21 cellular contexts compared by ENCODE assay signal in the genomic region with DNA sequence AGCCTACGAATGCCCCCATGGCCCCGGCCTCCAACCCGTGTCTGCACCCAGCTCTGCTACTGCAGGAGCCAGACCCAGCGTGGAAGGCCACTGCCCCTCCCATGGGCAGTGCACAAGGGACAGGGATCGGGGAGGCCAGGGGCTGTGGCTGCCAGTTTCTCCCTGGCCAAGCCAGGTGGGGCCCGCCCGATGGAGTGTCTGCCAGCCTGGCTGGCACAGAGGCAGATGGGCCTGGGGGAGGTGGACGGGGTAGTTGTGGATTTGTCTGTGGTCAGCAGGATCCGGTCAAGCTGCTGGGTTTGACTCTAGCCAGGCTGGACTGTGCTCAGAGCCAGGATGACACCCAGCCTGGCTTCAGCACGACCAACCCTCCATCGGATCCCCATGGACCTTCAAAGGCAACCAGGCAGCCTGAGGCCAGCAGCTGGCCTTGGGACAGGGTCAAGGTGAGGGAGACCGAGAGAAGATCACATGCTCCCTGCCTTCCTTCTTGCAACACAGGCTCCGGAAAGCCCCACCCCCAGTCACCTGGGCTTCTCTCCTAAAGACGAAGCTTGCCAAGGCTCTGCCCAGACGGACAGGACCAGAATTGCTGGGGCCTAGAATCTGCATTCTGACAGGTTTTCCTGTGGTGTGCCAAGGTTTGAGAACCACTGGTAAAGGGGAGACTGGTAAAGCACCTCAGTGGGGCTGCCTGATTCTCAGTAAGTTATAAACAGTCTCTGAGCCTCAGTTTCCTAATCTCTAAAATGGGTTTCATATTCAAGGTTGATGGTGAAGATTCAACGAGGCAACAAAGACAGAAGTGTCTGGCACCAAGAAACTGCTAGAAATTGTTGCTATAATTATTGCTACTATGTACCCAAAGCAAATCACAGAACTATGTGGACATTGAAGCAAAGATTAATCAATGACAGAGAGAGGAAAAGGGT.
DNase-seq lines count a peak whose midpoint lies in the region; TF ChIP-seq lines count a peak whose summit lies in the region.
"Had no signal": no experiment of that assay in that cellular context is flagged by ENCODE, and none has a peak within 500 bp of the region (broad histone marks: within the 10 kb centered on the region; RNA-seq: fewer than 3 reads in every experiment).

No MANE protein-coding gene starts in this region.

- TF ChIP-seq CTCF in Calu3 (IDR thresholded peaks at IDR 0.05; ENCODE audit: unreplicated experiment) (no peak), adrenal gland (IDR thresholded peaks at IDR 0.05) (no peak)

- peaks cover 28% of the 10 kb centered on the region for H3K4me1 Mint-ChIP-seq in Calu3 (ENCODE audit: low read depth, unreplicated experiment)
- H3K4me1 Mint-ChIP-seq: CD14-positive monocyte had no signal

- H3K4me3 ChIP-seq in adrenal gland (no peak overlapping the region), esophagus (ENCODE audit: low read depth in 1 of 2, low read length in 2 of 2) (no peak overlapping the region)
- H3K4me3 ChIP-seq: SK-N-MC had no signal

- intact Hi-C loops in Calu3 (cut with micrococcal nuclease; ENCODE audit: unreplicated experiment) (no loop called here), adrenal gland (cut with DNase I) (no loop called here)

- CTCF ChIA-PET in Calu3 (lab: Charles Lee), result no interaction called here

- H3K9me3 Mint-ChIP-seq in Calu3 (ENCODE audit: low read depth, unreplicated experiment), result no peaks in the 10 kb centered on the region
- H3K9me3 Mint-ChIP-seq: CD14-positive monocyte had no signal

- H3K27ac Mint-ChIP-seq in Calu3 (ENCODE audit: unreplicated experiment), result no peak overlapping the region
- H3K27ac Mint-ChIP-seq: CD14-positive monocyte had no signal

- H3K27me3 ChIP-seq in adrenal gland (no peaks in the 10 kb centered on the region), esophagus (ENCODE audit: control insufficient read depth in 1 of 2, insufficient read depth in 2 of 2, low read length in 2 of 2) (no peaks in the 10 kb centered on the region)

- no peak overlapping the region for H3K4me3 Mint-ChIP-seq in Calu3 (ENCODE audit: low read depth, unreplicated experiment)
- H3K4me3 Mint-ChIP-seq: CD14-positive monocyte had no signal

- 47 to 68% (median 57%) methylated on average over 12 to 16 of the region's 16 CpGs for WGBS in adrenal gland, 4 donors
- WGBS in esophagus, 2 donors, result 67 to 73% methylated on average over 16 of the region's 16 CpGs

- H3K27me3 Mint-ChIP-seq in Calu3 (ENCODE audit: unreplicated experiment), result no peaks in the 10 kb centered on the region

- peak; percentile 22 for DNase-seq in Calu3
- DNase-seq in adrenal gland, result peak in 5 of 7 donors; percentile 32 to 56 (median 35)
- peak; percentile 18 for DNase-seq in myocyte (ENCODE audit: low read depth)
- no peak for DNase-seq in pons (ENCODE audit: low spot score)
- DNase-seq in medulla oblongata (ENCODE audit: extremely low spot score), result no peak
- no peak for DNase-seq in ecto neural progenitor cell (ENCODE audit: low spot score)
- no peak for DNase-seq in NOMO-1 treated with DMSO at 0.1 percent for 48 hours (lab: John Stamatoyannopoulos, UW; ENCODE audit: unreplicated experiment)
- DNase-seq: ACHN, DMS 273 treated with DMSO at 0.1 percent for 48 hours, DND-41, HCEC 1CT, KG1, NCI-H1436, NCI-H1930, NCI-H2171, NCI-H446, NCI-H69, SHP77 had no signal

- H3K36me3 Mint-ChIP-seq in Calu3 (ENCODE audit: insufficient read depth, unreplicated experiment), result no peaks in the 10 kb centered on the region
- H3K36me3 Mint-ChIP-seq: CD14-positive monocyte had no signal

- no peaks in the 10 kb centered on the region for H3K36me3 ChIP-seq in adrenal gland (replicated peaks in 1 of 2)
- no peaks in the 10 kb centered on the region for H3K36me3 ChIP-seq in esophagus (ENCODE audit: control insufficient read depth in 2 of 2, insufficient read depth in 2 of 2, low read length in 1 of 2)

- H3K4me1 ChIP-seq in adrenal gland (replicated peaks in 1 of 2), result no peaks in the 10 kb centered on the region
- peaks cover 7 to 32% of the 10 kb centered on the region in 2 donors for H3K4me1 ChIP-seq in esophagus (ENCODE audit: control insufficient read depth in 2 of 2, insufficient read depth in 2 of 2, low read length in 1 of 2)

- BruUV-seq in Calu3 (replicated peaks; lab: Mats Ljungman, UMichigan), result no TSS peak

- no peak overlapping the region for H3K27ac ChIP-seq in adrenal gland
- peak overlapping the region; percentile 41 to 73 for H3K27ac ChIP-seq in esophagus (ENCODE audit: low read depth in 2 of 2, low read length in 1 of 2)
- H3K27ac ChIP-seq: SK-N-MC had no signal

- TF ChIP-seq POLR2A in adrenal gland (IDR thresholded peaks at IDR 0.05), result no peak

- H3K9me3 ChIP-seq in adrenal gland (replicated peaks in 1 of 3), result no peaks in the 10 kb centered on the region
- no peaks in the 10 kb centered on the region for H3K9me3 ChIP-seq in esophagus (ENCODE audit: control insufficient read depth in 2 of 2, insufficient read depth in 1 of 2, low read depth in 1 of 2, low read length in 1 of 2)

Comparison
In these comparisons a context has a peak if more than half of its experiments do, and no peak if none do; other contexts are left out.
1. DNase-seq: peak in Calu3 (single experiment), adrenal gland (5 of 7) and myocyte (single experiment); none in pons (single experiment), medulla oblongata (single experiment), ecto neural progenitor cell (single experiment) and NOMO-1 treated with DMSO at 0.1 percent for 48 hours (single experiment).
2. H3K27ac ChIP-seq: peak in esophagus (2 of 2); none in adrenal gland (0 of 5).